In the genomic region with DNA sequence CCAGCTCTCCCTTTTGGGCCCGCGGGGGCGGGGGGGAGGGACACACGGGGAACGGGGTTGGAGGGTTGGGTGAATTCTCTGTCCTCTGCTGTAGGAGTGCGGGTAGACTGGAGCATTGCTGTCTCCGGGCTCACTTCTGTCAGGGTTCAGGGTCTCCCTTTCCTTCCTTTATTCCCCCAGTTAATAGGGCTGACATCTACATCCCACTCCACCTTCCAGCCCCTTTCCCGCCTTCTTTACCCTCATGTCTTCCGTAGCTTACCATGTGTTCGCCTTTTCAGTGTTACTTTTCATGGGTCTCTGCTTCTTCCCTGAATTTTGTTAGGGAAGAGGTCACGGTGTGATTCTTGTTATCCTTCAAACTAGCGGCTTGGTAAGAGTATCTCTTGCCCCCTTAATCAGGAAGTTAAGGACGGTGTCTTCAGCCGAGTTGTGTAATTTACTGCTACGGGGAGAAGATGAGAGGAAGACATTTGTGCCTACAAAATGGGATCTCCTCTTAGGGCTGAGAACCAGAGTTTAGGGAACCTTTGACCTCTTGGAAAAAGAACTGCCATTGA, we compare ENCODE assay signal across 8 cellular contexts. TPM values are rescaled to one million over a fixed set of nuclear protein-coding genes. Genes with fewer than 3 reads are reported as not detected.
DNase-seq lines count a peak whose midpoint lies in the region; ATAC-seq and TF ChIP-seq lines count a peak whose summit lies in the region.

No MANE protein-coding gene starts in this region.

- DNase-seq in EH (ENCODE audit: low read depth) (peak; percentile 25), HCT116 (ENCODE audit: low read depth, low spot score) (no peak), RWPE2 (ENCODE audit: low spot score) (no peak), endodermal cell (no peak), NCI-H774 (lab: John Stamatoyannopoulos, UW) (no peak), NCI-H2029 (lab: John Stamatoyannopoulos, UW) (no peak), middle frontal gyrus (ENCODE audit: extremely low spot score, low spot score) (no peak)

- H3K9me3 Mint-ChIP-seq in endodermal cell = no peaks in the 10 kb centered on the region

- H4K20me1 ChIP-seq in HCT116 (ENCODE audit: insufficient read depth) = no peaks in the 10 kb centered on the region
- H4K20me1 ChIP-seq in neural cell (ENCODE audit: insufficient read depth) = no peaks in the 10 kb centered on the region

- H3K27me3 ChIP-seq in HCT116 (ENCODE audit: insufficient read depth, low read length) (no peaks in the 10 kb centered on the region), RWPE2 (ENCODE audit: insufficient read depth, poor library complexity, severe bottlenecking) (no peaks in the 10 kb centered on the region), endodermal cell (ENCODE audit: control insufficient read depth, insufficient read depth, low read length, poor library complexity, severe bottlenecking) (peaks cover 18% of the 10 kb centered on the region), neural cell (ENCODE audit: insufficient read depth, low read depth, low read length) (no peaks in the 10 kb centered on the region)

- peaks cover 9 to 17% of the 10 kb centered on the region in 2 experiments for H3K4me1 ChIP-seq in HCT116 (ENCODE audit: control insufficient read depth in 1 of 2, insufficient read depth in 2 of 2, low read length in 2 of 2)
- H3K4me1 ChIP-seq in RWPE2 (ENCODE audit: insufficient read depth, poor library complexity, severe bottlenecking) = peaks cover 7% of the 10 kb centered on the region
- peaks cover 3% of the 10 kb centered on the region for H3K4me1 ChIP-seq in endodermal cell (ENCODE audit: control insufficient read depth, insufficient read depth, low read length)

- TF ChIP-seq RAD21 in HCT116 (IDR thresholded peaks at IDR 0.05; ENCODE audit: low read depth) = no peak
- no peak for TF ChIP-seq RAD21 in neural cell (conservative IDR thresholded peaks at IDR 0.05)

- peaks cover 2% of the 10 kb centered on the region for H3K36me3 Mint-ChIP-seq in endodermal cell (ENCODE audit: low read depth)

- intact Hi-C loops in HCT116 (cut with micrococcal nuclease) = no loop called here

- H3K4me3 Mint-ChIP-seq in endodermal cell = peak overlapping the region; percentile 72

- H3F3A ChIP-seq in neural cell (ENCODE audit: insufficient read depth, low read length, poor library complexity, severe bottlenecking) = no peaks in the 10 kb centered on the region

- BruUV-seq in HCT116 (replicated peaks; lab: Mats Ljungman, UMichigan) = no TSS peak

- H3K4me2 ChIP-seq in HCT116 (ENCODE audit: low read length) = peak overlapping the region; percentile 94
- peak overlapping the region; percentile 69 for H3K4me2 ChIP-seq in neural cell (ENCODE audit: low read length)

- no peak for TF ChIP-seq POLR2A in HCT116 (IDR thresholded peaks at IDR 0.05; ENCODE audit: borderline replicate concordance, extremely low read depth, insufficient read depth, insufficient read length)

- H2AFZ ChIP-seq in HCT116 (ENCODE audit: low read depth, low read length, poor library complexity, severe bottlenecking) (no peak overlapping the region), neural cell (ENCODE audit: low read depth, low read length) (peak overlapping the region; percentile 27)

- H3K27me3 Mint-ChIP-seq in endodermal cell (ENCODE audit: insufficient read depth) = peaks cover 31% of the 10 kb centered on the region

- TF ChIP-seq EP300 in neural cell (conservative IDR thresholded peaks at IDR 0.05; ENCODE audit: poor library complexity, severe bottlenecking) = no peak

- RAD21 ChIA-PET in HCT116 (lab: Charles Lee; ENCODE audit: low non-redundant PET in 1 of 2, low total read pairs in 2 of 2, uncharacterized antibody in 2 of 2, unreplicated experiment in 2 of 2) = interaction anchor here in 1 of 2 experiments (0.6 kb wide), 2 partner anchors 79 to 399 kb away, joined by 4 read pairs; no protein-coding TSS in a partner anchor

- peak overlapping the region; percentile 76 for H3K9ac ChIP-seq in HCT116 (ENCODE audit: low read length)
- peak overlapping the region; percentile 9 for H3K9ac ChIP-seq in endodermal cell (ENCODE audit: extremely low read depth, low read length, poor library complexity, severe bottlenecking)
- H3K9ac ChIP-seq in neural cell (ENCODE audit: low read length) = peak overlapping the region; percentile 85

- H3K79me2 ChIP-seq in HCT116 (ENCODE audit: insufficient read depth, low read length) (peaks cover 51% of the 10 kb centered on the region), neural cell (replicated peaks; ENCODE audit: insufficient read depth, low read length) (peaks cover 47% of the 10 kb centered on the region)

- TF ChIP-seq CTCF in HCT116 (IDR thresholded peaks at IDR 0.05 in 2 of 3, conservative IDR thresholded peaks at IDR 0.05 in 1 of 3; ENCODE audit: borderline replicate concordance in 1 of 3, insufficient read depth in 1 of 3, low read depth in 2 of 3, low read length in 2 of 3) (no peak), RWPE2 (IDR thresholded peaks at IDR 0.05; ENCODE audit: poor library complexity, severe bottlenecking) (no peak), endodermal cell (conservative IDR thresholded peaks at IDR 0.05) (no peak), neural cell (IDR thresholded peaks at IDR 0.05; ENCODE audit: poor library complexity, severe bottlenecking) (no peak)

- POLR2A ChIA-PET in HCT116 (lab: Charles Lee) = interaction anchor here (0.6 kb wide), 1 partner anchor 65 kb away, joined by 3 read pairs; no protein-coding TSS in a partner anchor

- 1 to 4% methylated on average over 6 to 14 of the region's 15 CpGs for WGBS in endodermal cell (ENCODE audit: insufficient coverage in 1 of 2, insufficient read length in 1 of 2), 2 experiments

- H3K27ac ChIP-seq in HCT116 (ENCODE audit: low read depth, low read length) = peak overlapping the region; percentile 48; the same call in 1 of the 2 replicates
- H3K27ac ChIP-seq in RWPE2 (ENCODE audit: poor library complexity, severe bottlenecking) = peak overlapping the region; percentile 53
- no peak overlapping the region for H3K27ac ChIP-seq in endodermal cell (ENCODE audit: low read depth, low read length)
- peak overlapping the region; percentile 66 for H3K27ac ChIP-seq in neural cell (ENCODE audit: low read length)

- H3K9me3 ChIP-seq in HCT116 (ENCODE audit: control insufficient read depth in 1 of 2, insufficient read depth in 1 of 2, low read depth in 1 of 2, low read length in 2 of 2) (no peaks in the 10 kb centered on the region), RWPE2 (ENCODE audit: severe bottlenecking) (no peaks in the 10 kb centered on the region), endodermal cell (ENCODE audit: control insufficient read depth, low read length) (no peaks in the 10 kb centered on the region), neural cell (ENCODE audit: low read length) (no peaks in the 10 kb centered on the region)

- H3K36me3 ChIP-seq in HCT116 (ENCODE audit: control insufficient read depth in 1 of 2, insufficient read depth in 2 of 2, low read length in 2 of 2) (no peaks in the 10 kb centered on the region), RWPE2 (ENCODE audit: low read depth) (0 out of 2 replicates have a peak, but pooled peaks cover 6% of the 10 kb centered on the region), endodermal cell (ENCODE audit: control insufficient read depth, insufficient read depth, low read length) (no peaks in the 10 kb centered on the region), neural cell (ENCODE audit: insufficient read depth, low read length) (no peaks in the 10 kb centered on the region)

- CTCF ChIA-PET in HCT116 (lab: Charles Lee) = interaction anchor here (2.0 kb wide), 1 partner anchor 112 kb away, joined by 9 read pairs; no protein-coding TSS in a partner anchor

- peaks cover 26% of the 10 kb centered on the region for H3K4me1 Mint-ChIP-seq in endodermal cell

- H3K9me2 ChIP-seq in HCT116 (ENCODE audit: insufficient read depth) (no peaks in the 10 kb centered on the region), neural cell (ENCODE audit: insufficient read depth, low read length) (no peaks in the 10 kb centered on the region)

- H3K27ac Mint-ChIP-seq in endodermal cell = no peak overlapping the region

- ATAC-seq in HCT116 (no peak; the same call in 1 of the 2 replicates), RWPE2 (ENCODE audit: low read depth) (peak; percentile 26)

- H3K4me3 ChIP-seq in HCT116 (replicated peaks in 1 of 2; ENCODE audit: low read depth in 1 of 2, low read length in 2 of 2) (peak overlapping the region; percentile 80), RWPE2 (ENCODE audit: severe bottlenecking) (peak overlapping the region; percentile 82), endodermal cell (ENCODE audit: low read length) (peak overlapping the region; percentile 87), neural cell (ENCODE audit: low read length) (peak overlapping the region; percentile 90)

TF ChIP-seq in HCT116, 20 proteins besides CTCF, POLR2A, EP300 and RAD21:
- TF ChIP-seq CEBPB (IDR thresholded peaks at IDR 0.05; ENCODE audit: low read depth) = no peak
- no peak for TF ChIP-seq TCF7L2 (IDR thresholded peaks at IDR 0.05; ENCODE audit: borderline replicate concordance, extremely low read depth, insufficient read depth, insufficient read length)
- TF ChIP-seq, protein P1, sequence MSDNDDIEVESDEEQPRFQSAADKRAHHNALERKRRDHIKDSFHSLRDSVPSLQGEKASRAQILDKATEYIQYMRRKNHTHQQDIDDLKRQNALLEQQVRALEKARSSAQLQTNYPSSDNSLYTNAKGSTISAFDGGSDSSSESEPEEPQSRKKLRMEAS (IDR thresholded peaks at IDR 0.05) = peak; percentile 68
- TF ChIP-seq EGR1 (IDR thresholded peaks at IDR 0.05; ENCODE audit: low read depth) = 0 out of 2 replicates have a peak, but pooled peaks have one; percentile 8

TF ChIP-seq in neural cell, 6 proteins besides CTCF, POLR2A, EP300 and RAD21:
- no peak for TF ChIP-seq TAF1 (IDR thresholded peaks at IDR 0.05; ENCODE audit: low read depth)
- TF ChIP-seq MXI1 (conservative IDR thresholded peaks at IDR 0.05; ENCODE audit: poor library complexity, severe bottlenecking) = peak; percentile 73
TF ChIP-seq in neural cell: peak in this region for 1.

RNA-seq across cellular contexts. Expression of a gene that starts 0.9 kb away (rescaled TPM):
- 46.2 TPM for total RNA-seq in HCT116 (2021; ENCODE audit: unreplicated experiment)
- polyA plus RNA-seq in HCT116 (2012) = 18.3 and 26.1 TPM in 2 replicates
- 10 to 100 TPM; 28.5 to 35.0 TPM for total RNA-seq in endodermal cell
- polyA plus RNA-seq in endodermal cell (2013, experiment 1 of 2) = 40.5 TPM
- polyA plus RNA-seq in endodermal cell (2013, experiment 2 of 2) = 40.6 TPM
- 24.9 and 28.7 TPM in 2 replicates for polyA plus RNA-seq in neural cell
- polyA minus RNA-seq in neural cell = 48.7 and 55.6 TPM in 2 replicates

Comparison
In these comparisons a context has a peak if more than half of its experiments do, and no peak if none do; other contexts are left out.
1. H3K9ac ChIP-seq: peak in every context shown above with its lines; median percentile 85 in neural cell; 76 in HCT116; 9 in endodermal cell.